In genomic region chr3:138594150-138594934, GRCh38 we compare ENCODE assay signal across 8 cellular contexts. TPM values are rescaled to one million over a fixed set of nuclear protein-coding genes. Genes with fewer than 3 reads are reported as not detected.
DNase-seq lines count a peak whose midpoint lies in the region; ATAC-seq and TF ChIP-seq lines count a peak whose summit lies in the region.

Gene CEP70, minus strand, starts transcription at chr3:138594260. Its CDS starts 21,333 bp downstream, at chr3:138572927.

- H3K4me1 ChIP-seq in Peyer's patch (peaks cover 0 to 17% (median 0%) of the 10 kb centered on the region in 4 donors), adipocyte (ENCODE audit: control insufficient read depth, insufficient read depth, low read length) (peaks cover 6% of the 10 kb centered on the region), right atrium auricular region (peaks cover 0 to 15% of the 10 kb centered on the region in 2 donors)

- DNase-seq in Peyer's patch (peak; percentile 93 to 97 (median 93)), adipocyte (ENCODE audit: low read depth) (peak; percentile 97), right atrium auricular region (ENCODE audit: low spot score) (peak; percentile 94), retina (peak; percentile 97), NCI-H2081 treated with DMSO at 0.1 percent for 48 hours (lab: John Stamatoyannopoulos, UW) (no peak), SKM-1 treated with dmso at 0.1 percent for 144 hours (lab: John Stamatoyannopoulos, UW; ENCODE audit: unreplicated experiment) (no peak)

- peak; percentile 80 for TF ChIP-seq CTCF in GM12873 (IDR thresholded peaks at IDR 0.05; ENCODE audit: insufficient read depth, low read depth, low read length, missing control alignments)
- TF ChIP-seq CTCF in Peyer's patch (IDR thresholded peaks at IDR 0.05), result peak; percentile 63 to 97 (median 94)
- TF ChIP-seq CTCF in right atrium auricular region (IDR thresholded peaks at IDR 0.05), result peak; percentile 85 to 89

- H3K36me3 ChIP-seq in Peyer's patch, result no peaks in the 10 kb centered on the region
- H3K36me3 ChIP-seq in adipocyte (ENCODE audit: control insufficient read depth, insufficient read depth, low read length, severe bottlenecking), result no peaks in the 10 kb centered on the region
- H3K36me3 ChIP-seq in right atrium auricular region, result no peaks in the 10 kb centered on the region

- TF ChIP-seq POLR2A in Peyer's patch (IDR thresholded peaks at IDR 0.05), result peak; percentile 73 to 76

- H3K9me3 ChIP-seq in Peyer's patch (no peaks in the 10 kb centered on the region), adipocyte (ENCODE audit: control insufficient read depth, low read length) (peaks cover 5% of the 10 kb centered on the region), right atrium auricular region (no peaks in the 10 kb centered on the region)

- H3K27me3 ChIP-seq in Peyer's patch (no peaks in the 10 kb centered on the region), adipocyte (replicated peaks; ENCODE audit: control insufficient read depth, insufficient read depth, low read length) (no peaks in the 10 kb centered on the region), right atrium auricular region (no peaks in the 10 kb centered on the region)

- peak within 1 kb of the TSS; percentile 83 to 97 (median 92) for H3K27ac ChIP-seq in Peyer's patch
- peak within 1 kb of the TSS; percentile 87 to 88 for H3K27ac ChIP-seq in right atrium auricular region

- peak; percentile 93 for ATAC-seq in HG02642 (IDR thresholded peaks at IDR 0.05; ENCODE audit: poor library complexity, unreplicated experiment)

- H3K4me3 ChIP-seq in Peyer's patch, result peak within 1 kb of the TSS; percentile 59 to 85 (median 71)
- H3K4me3 ChIP-seq in adipocyte (ENCODE audit: low read length), result peak within 1 kb of the TSS; percentile 89
- peak within 1 kb of the TSS; percentile 68 to 71 for H3K4me3 ChIP-seq in right atrium auricular region

- peak within 1 kb of the TSS; percentile 68 for H3K9ac ChIP-seq in adipocyte (ENCODE audit: low read length)

RNA-seq across cellular contexts. Expression of gene CEP70, which starts in this region (rescaled TPM):
- total RNA-seq in Peyer's patch (10 to 100 TPM; 11.2 to 57.8 (median 23.0) TPM), right atrium auricular region (10 to 100 TPM; 18.9 to 24.3 TPM)

Comparison
In these comparisons a context has a peak if more than half of its experiments do, and no peak if none do; other contexts are left out.
1. DNase-seq: peak in Peyer's patch (3 of 3), adipocyte (single experiment), right atrium auricular region (single experiment) and retina (single experiment); none in NCI-H2081 treated with DMSO at 0.1 percent for 48 hours (single experiment) and SKM-1 treated with dmso at 0.1 percent for 144 hours (single experiment).
2. Peak in every context shown above with its lines, with median percentiles within 50 percentile points of each other: CTCF ChIP-seq and H3K4me3 ChIP-seq.